1 cellular context compared by ENCODE assay signal in genomic region chr17:73815474-73815873, GRCh38.
TF ChIP-seq lines count a peak whose summit lies in the region.

No MANE protein-coding gene starts in this region.

TF ChIP-seq in WTC11, 78 proteins besides CTCF, POLR2A, EP300 and RAD21 (continued from another document):
- TF ChIP-seq FOXP4 (CRISPR knock-in tag; IDR thresholded peaks at IDR 0.05) (no peak), FOXK1 (CRISPR knock-in tag; IDR thresholded peaks at IDR 0.05) (no peak), ZNF232 (CRISPR knock-in tag; IDR thresholded peaks at IDR 0.05) (no peak), FOXJ3 (CRISPR knock-in tag; IDR thresholded peaks at IDR 0.05; ENCODE audit: borderline replicate concordance) (no peak), ZNF138 (CRISPR knock-in tag; conservative IDR thresholded peaks at IDR 0.05) (no peak)
